13 cellular contexts compared by ENCODE assay signal in the genomic region with DNA sequence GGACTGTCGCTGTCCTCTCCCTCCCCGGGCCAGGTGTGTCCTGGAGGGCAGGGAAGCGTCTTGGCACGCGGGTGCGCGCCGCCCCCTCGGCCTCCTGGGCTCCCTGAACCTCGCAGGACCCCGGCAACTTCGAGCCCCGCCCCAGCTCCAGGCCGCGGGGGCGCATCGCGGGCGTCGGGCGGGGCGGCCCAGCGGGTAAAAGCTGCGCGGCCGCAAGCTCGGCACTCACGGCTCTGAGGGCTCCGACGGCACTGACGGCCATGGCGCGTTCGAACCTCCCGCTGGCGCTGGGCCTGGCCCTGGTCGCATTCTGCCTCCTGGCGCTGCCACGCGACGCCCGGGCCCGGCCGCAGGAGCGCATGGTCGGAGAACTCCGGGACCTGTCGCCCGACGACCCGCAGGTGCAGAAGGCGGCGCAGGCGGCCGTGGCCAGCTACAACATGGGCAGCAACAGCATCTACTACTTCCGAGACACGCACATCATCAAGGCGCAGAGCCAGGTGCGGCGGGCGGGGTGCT. TPM values are rescaled to one million over a fixed set of nuclear protein-coding genes. Genes with fewer than 3 reads are reported as not detected.
DNase-seq lines count a peak whose midpoint lies in the region; ATAC-seq and TF ChIP-seq lines count a peak whose summit lies in the region.
"Had no signal": no experiment of that assay in that cellular context is flagged by ENCODE, and none has a peak within 500 bp of the region (broad histone marks: within the 10 kb centered on the region; RNA-seq: fewer than 3 reads in every experiment).

CST6 (plus strand) TSS at position 224 of the 519 bp plus-strand sequence; CDS start at position 261, 37 bp downstream.

- H3K4me3 ChIP-seq in RWPE2 (ENCODE audit: severe bottlenecking), result no peak within 1 kb of the TSS
- peak within 1 kb of the TSS; percentile 22 for H3K4me3 ChIP-seq in iPS-15b (ENCODE audit: low read depth, low read length)
- peak within 1 kb of the TSS; percentile 26 for H3K4me3 ChIP-seq in skeletal muscle satellite cell (ENCODE audit: low read length)

- no peak within 1 kb of the TSS for H3K27ac Mint-ChIP-seq in HFFc6
- H3K27ac Mint-ChIP-seq: activated T-helper 1 cell treated with anti-CD3 and anti-CD28 coated beads, Interleukin-12 subunit alpha, Interleukin-12 subunit beta, Interleukin-2, Interleukin-4 antibody, amounts not matched to agents 30 ng/mL and 10 ng/mL and 1 ng/mL, durations not matched to agents 14 hours and 24 hours and 36 hours had no signal

- no peaks in the 10 kb centered on the region for H3K36me3 ChIP-seq in RWPE2 (ENCODE audit: low read depth)
- H3K36me3 ChIP-seq in iPS-15b (ENCODE audit: control insufficient read depth, insufficient read depth, low read length), result no peaks in the 10 kb centered on the region
- H3K36me3 ChIP-seq in skeletal muscle satellite cell (ENCODE audit: insufficient read depth, low read length), result no peaks in the 10 kb centered on the region
- H3K36me3 ChIP-seq: heart right ventricle had no signal

- no peaks in the 10 kb centered on the region for H3K27me3 ChIP-seq in RWPE2 (ENCODE audit: insufficient read depth, poor library complexity, severe bottlenecking)
- peaks cover 10% of the 10 kb centered on the region for H3K27me3 ChIP-seq in iPS-15b (ENCODE audit: control insufficient read depth, insufficient read depth, low read length)
- no peaks in the 10 kb centered on the region for H3K27me3 ChIP-seq in skeletal muscle satellite cell (ENCODE audit: control insufficient read depth, insufficient read depth, low read length)

- H3K9me3 ChIP-seq in RWPE2 (ENCODE audit: severe bottlenecking), result no peaks in the 10 kb centered on the region
- H3K9me3 ChIP-seq in iPS-15b (ENCODE audit: control insufficient read depth, insufficient read depth, low read length), result no peaks in the 10 kb centered on the region
- H3K9me3 ChIP-seq in skeletal muscle satellite cell (replicated peaks; ENCODE audit: low read length), result no peaks in the 10 kb centered on the region
- H3K9me3 ChIP-seq: heart right ventricle had no signal

- H3K4me2 ChIP-seq in skeletal muscle satellite cell (ENCODE audit: low read length), result peak within 1 kb of the TSS; percentile 34

- ATAC-seq in RWPE2 (ENCODE audit: low read depth), result no peak
- ATAC-seq: heart right ventricle had no signal

- H3K27me3 Mint-ChIP-seq in HFFc6 (ENCODE audit: insufficient read depth), result no peaks in the 10 kb centered on the region; the same call in 1 of the 2 replicates

- H3K4me1 Mint-ChIP-seq in HFFc6 (ENCODE audit: low read depth), result peaks cover 39% of the 10 kb centered on the region

- peak; percentile 17 for DNase-seq in DMS79 treated with DMSO at 0.1 percent for 48 hours (lab: John Stamatoyannopoulos, UW)
- no peak for DNase-seq in DMS79 (lab: John Stamatoyannopoulos, UW)
- no peak for DNase-seq in RWPE2 (ENCODE audit: low spot score)
- no peak for DNase-seq in HFFc6
- no peak for DNase-seq in COR-L47 (lab: John Stamatoyannopoulos, UW)
- no peak for DNase-seq in germinal center (ENCODE audit: low spot score)
- DNase-seq: cerebellar nuclear complex, heart right ventricle, NCI-H1048 had no signal

- H3K9me3 Mint-ChIP-seq in HFFc6, result no peaks in the 10 kb centered on the region
- H3K9me3 Mint-ChIP-seq: activated T-helper 1 cell treated with anti-CD3 and anti-CD28 coated beads, Interleukin-12 subunit alpha, Interleukin-12 subunit beta, Interleukin-2, Interleukin-4 antibody, amounts not matched to agents 30 ng/mL and 10 ng/mL and 1 ng/mL, durations not matched to agents 14 hours and 24 hours and 36 hours had no signal

- no peak within 1 kb of the TSS; the same call in 1 of the 2 replicates for H3K4me3 Mint-ChIP-seq in HFFc6
- H3K4me3 Mint-ChIP-seq: activated T-helper 1 cell treated with anti-CD3 and anti-CD28 coated beads, Interleukin-12 subunit alpha, Interleukin-12 subunit beta, Interleukin-2, Interleukin-4 antibody, amounts not matched to agents 30 ng/mL and 10 ng/mL and 1 ng/mL, durations not matched to agents 14 hours and 24 hours and 36 hours had no signal

- H3K9ac ChIP-seq in iPS-15b (ENCODE audit: low read depth, low read length), result no peak within 1 kb of the TSS
- no peak within 1 kb of the TSS for H3K9ac ChIP-seq in skeletal muscle satellite cell (ENCODE audit: low read depth, low read length)

- no peaks in the 10 kb centered on the region for H3K36me3 Mint-ChIP-seq in HFFc6 (ENCODE audit: low read depth)

- peak within 1 kb of the TSS; percentile 75 for H3K27ac ChIP-seq in RWPE2 (ENCODE audit: poor library complexity, severe bottlenecking)
- H3K27ac ChIP-seq: 22Rv1, heart right ventricle had no signal

- TF ChIP-seq CTCF in RWPE2 (IDR thresholded peaks at IDR 0.05; ENCODE audit: poor library complexity, severe bottlenecking) (no peak), HFFc6 (IDR thresholded peaks at IDR 0.05) (no peak)

- H3K4me1 ChIP-seq in RWPE2 (ENCODE audit: insufficient read depth, poor library complexity, severe bottlenecking) (peaks cover 43% of the 10 kb centered on the region), iPS-15b (ENCODE audit: control insufficient read depth, insufficient read depth, low read length) (peaks cover 3% of the 10 kb centered on the region), skeletal muscle satellite cell (ENCODE audit: control insufficient read depth, insufficient read depth, low read length) (peaks cover 56% of the 10 kb centered on the region)

RNA-seq across cellular contexts. Expression of gene CST6, which starts in this region (rescaled TPM):
- 0.76 and 1.3 TPM in 2 replicates for total RNA-seq in skeletal muscle satellite cell (2012; rRNA removed)
- under 1 TPM in 2 of 6 experiments, not detected in 4; 0.33 to 0.83 TPM for total RNA-seq in HFFc6 (2021; fragmentation: NEBNext Ultra II Directional; extraction: Animal tissue kit (Norgen Biotek cat#: 25700))
